ENCODE assay signal across 8 cellular contexts in genomic region chr21:36980280-36981048, GRCh38. TPM values are rescaled to one million over a fixed set of nuclear protein-coding genes. Genes with fewer than 3 reads are reported as not detected.
DNase-seq lines count a peak whose midpoint lies in the region; ATAC-seq and TF ChIP-seq lines count a peak whose summit lies in the region.

No MANE protein-coding gene starts in this region.

- H2AFZ ChIP-seq in mammary epithelial cell (ENCODE audit: low read depth, low read length), result peak overlapping the region; percentile 91

- 14% methylated on average over 16 of the region's 53 CpGs for WGBS in mammary epithelial cell (ENCODE audit: low coverage, missing lambda C conversion rate)
- 10% methylated on average over 17 of the region's 53 CpGs for WGBS in suprapubic skin

- POLR2A ChIA-PET in Caco-2 (lab: Charles Lee), result interaction anchor here (0.6 to 0.7 kb wide), 4 partner anchors 9 to 386 kb away, joined by 3 to 6 read pairs (median 4); partner anchors contain the start of genes DYRK1A and VPS26C

- H3K9me3 ChIP-seq in Caco-2 (no peaks in the 10 kb centered on the region), mammary epithelial cell (replicated peaks; ENCODE audit: insufficient read depth, low read length) (no peaks in the 10 kb centered on the region), suprapubic skin (no peaks in the 10 kb centered on the region)

- H3K4me1 ChIP-seq in Caco-2 (no peaks in the 10 kb centered on the region), mammary epithelial cell (ENCODE audit: insufficient read depth, low read length) (peaks cover 17% of the 10 kb centered on the region), suprapubic skin (peaks cover 34% of the 10 kb centered on the region)

- H3K27ac ChIP-seq in mammary epithelial cell (ENCODE audit: insufficient read depth, low read depth, low read length), result no peak overlapping the region
- peak overlapping the region; percentile 52 for H3K27ac ChIP-seq in layer of hippocampus (ENCODE audit: low read depth, low read length)
- H3K27ac ChIP-seq in suprapubic skin, result peak overlapping the region; percentile 41

- H3K4me2 ChIP-seq in mammary epithelial cell (ENCODE audit: insufficient read depth, low read depth, low read length), result peak overlapping the region; percentile 96

- TF ChIP-seq POLR2A in suprapubic skin (IDR thresholded peaks at IDR 0.05), result no peak
- TF ChIP-seq POLR2A in erythroblast (IDR thresholded peaks at IDR 0.05; ENCODE audit: low read length), result no peak

- H3K9ac ChIP-seq in mammary epithelial cell (ENCODE audit: insufficient read depth, low read length), result no peak overlapping the region

- dilution Hi-C loops in mammary epithelial cell (cut with HindIII; ENCODE audit: low sequenced_read_pairs), result no loop called here

- H3K79me2 ChIP-seq in mammary epithelial cell (ENCODE audit: insufficient read depth, low read length), result peaks cover 10% of the 10 kb centered on the region

- ATAC-seq in HG03342 (IDR thresholded peaks at IDR 0.05; ENCODE audit: unreplicated experiment), result no peak

- H4K20me1 ChIP-seq in mammary epithelial cell (ENCODE audit: insufficient read depth, low read length), result no peaks in the 10 kb centered on the region

- H3K27me3 Mint-ChIP-seq in Caco-2 (ENCODE audit: insufficient read depth, unreplicated experiment), result no peaks in the 10 kb centered on the region

- intact Hi-C loops in Caco-2 (cut with micrococcal nuclease; ENCODE audit: unreplicated experiment), result no loop called here
- intact Hi-C loops in mammary epithelial cell (cut with micrococcal nuclease), result no loop called here

- H3K4me3 ChIP-seq in Caco-2 (ENCODE audit: low read depth, low read length), result peak overlapping the region; percentile 50
- H3K4me3 ChIP-seq in mammary epithelial cell (replicated peaks in 1 of 3; ENCODE audit: insufficient read depth in 1 of 3, low read depth in 2 of 3, low read length in 3 of 3), result peak overlapping the region; percentile 24 to 56 (median 50)
- peak overlapping the region; percentile 63 for H3K4me3 ChIP-seq in suprapubic skin

- peak overlapping the region; percentile 64 for H3K27ac Mint-ChIP-seq in Caco-2 (ENCODE audit: unreplicated experiment)

- DNase-seq in Caco-2 (peak; percentile 30 to 45), LHCN-M2 (ENCODE audit: low read depth) (peak; percentile 30), mammary epithelial cell (no peak), suprapubic skin (ENCODE audit: low spot score in 2 of 2) (peak in 1 of 2 donors; percentile 64), erythroblast (lab: John Stamatoyannopoulos, UW) (no peak), GM10266 (ENCODE audit: extremely low spot score) (no peak)

- BruUV-seq in Caco-2 (replicated peaks; lab: Mats Ljungman, UMichigan) (no TSS peak), mammary epithelial cell (replicated peaks; lab: Mats Ljungman, UMichigan) (no TSS peak)

- H3K4me3 Mint-ChIP-seq in Caco-2 (ENCODE audit: unreplicated experiment), result peak overlapping the region; percentile 74

- in situ Hi-C loops in mammary epithelial cell (cut with MboI; ENCODE audit: low sequenced_read_pairs in 2 of 2), result no loop called here

- H3K36me3 ChIP-seq in Caco-2 (ENCODE audit: control insufficient read depth, insufficient read depth, low read length) (no peaks in the 10 kb centered on the region), mammary epithelial cell (ENCODE audit: insufficient read depth, low read length) (no peaks in the 10 kb centered on the region), suprapubic skin (no peaks in the 10 kb centered on the region)

- CTCF ChIA-PET in Caco-2 (lab: Charles Lee) (interaction anchor here (0.6 to 1.0 kb wide), 6 partner anchors 14 to 621 kb away, joined by 3 to 10 read pairs (median 5); partner anchors contain the start of gene HLCS), mammary epithelial cell (lab: Charles Lee; ENCODE audit: low non-redundant PET) (no interaction called here)

- peaks cover 7% of the 10 kb centered on the region for H3K4me1 Mint-ChIP-seq in Caco-2 (ENCODE audit: low read depth, unreplicated experiment)

- TF ChIP-seq EP300 in suprapubic skin (IDR thresholded peaks at IDR 0.05), result no peak

- no peaks in the 10 kb centered on the region for H3K9me3 Mint-ChIP-seq in Caco-2 (ENCODE audit: unreplicated experiment)

- TF ChIP-seq CTCF in Caco-2 (IDR thresholded peaks at IDR 0.05; ENCODE audit: insufficient read depth in 1 of 2, low read depth in 1 of 2, low read length in 1 of 2, severe bottlenecking in 1 of 2, unreplicated experiment in 1 of 2), result no peak
- no peak for TF ChIP-seq CTCF in mammary epithelial cell (conservative IDR thresholded peaks at IDR 0.05 in 1 of 2, IDR thresholded peaks at IDR 0.05 in 1 of 2; ENCODE audit: extremely low read depth in 1 of 2, insufficient read depth in 1 of 2, low read depth in 1 of 2, low read length in 2 of 2)
- TF ChIP-seq CTCF in suprapubic skin (IDR thresholded peaks at IDR 0.05), result no peak
- TF ChIP-seq CTCF in GM10266 (IDR thresholded peaks at IDR 0.05; ENCODE audit: control insufficient read depth, insufficient read depth, low read depth, missing control alignments), result no peak

- H3K27me3 ChIP-seq in Caco-2 (replicated peaks; ENCODE audit: control insufficient read depth, insufficient read depth, low read length) (no peaks in the 10 kb centered on the region), mammary epithelial cell (ENCODE audit: insufficient read depth, low read length) (no peaks in the 10 kb centered on the region), layer of hippocampus (ENCODE audit: control insufficient read depth, insufficient read depth, low read length) (peaks cover 2% of the 10 kb centered on the region), suprapubic skin (no peaks in the 10 kb centered on the region)

- no peaks in the 10 kb centered on the region for H3K36me3 Mint-ChIP-seq in Caco-2 (ENCODE audit: insufficient read depth, unreplicated experiment)

RNA-seq across cellular contexts. Expression of gene HLCS, which starts 14.0 kb away (rescaled TPM):
- total RNA-seq in Caco-2 (2022) (21.8 and 26.2 TPM in 2 replicates), LHCN-M2 (2014; rRNA removed) (30.9 and 34.0 TPM in 2 replicates), mammary epithelial cell (10 to 100 TPM; 32.4 to 42.5 TPM), suprapubic skin (10 to 100 TPM in 2 of 4 donors, 1 to 10 TPM in 2; 8.4 to 16.1 (median 11.5) TPM)
- 14.3 TPM for polyA plus RNA-seq in LHCN-M2 (2012)
- polyA plus RNA-seq in mammary epithelial cell, result 16.0 TPM
- 21.5 TPM for polyA minus RNA-seq in mammary epithelial cell

RNA-seq across cellular contexts. Expression of gene RIPPLY3, which starts 26.0 kb away (rescaled TPM):
- total RNA-seq in Caco-2 (2022), result 0.91 and 1.2 TPM in 2 replicates
- not detected in 2 replicates for total RNA-seq in LHCN-M2 (2014; rRNA removed)
- polyA plus RNA-seq in LHCN-M2 (2012), result not detected
- total RNA-seq in mammary epithelial cell, result under 1 TPM; 0.17 to 0.54 TPM
- polyA plus RNA-seq in mammary epithelial cell, result 0.34 TPM
- polyA minus RNA-seq in mammary epithelial cell, result not detected
- total RNA-seq in suprapubic skin, result under 1 TPM in 1 of 4 donors, not detected in 3; 0.21 TPM

Comparison
In these comparisons a context has a peak if more than half of its experiments do, and no peak if none do; other contexts are left out.
1. DNase-seq: peak in Caco-2 (2 of 2) and LHCN-M2 (single experiment); none in mammary epithelial cell (single experiment), erythroblast (0 of 2) and GM10266 (single experiment).
2. Peak in every context shown above with its lines, with median percentiles within 50 percentile points of each other: H3K4me3 ChIP-seq.